24 cellular contexts compared by ENCODE assay signal in the genomic region with DNA sequence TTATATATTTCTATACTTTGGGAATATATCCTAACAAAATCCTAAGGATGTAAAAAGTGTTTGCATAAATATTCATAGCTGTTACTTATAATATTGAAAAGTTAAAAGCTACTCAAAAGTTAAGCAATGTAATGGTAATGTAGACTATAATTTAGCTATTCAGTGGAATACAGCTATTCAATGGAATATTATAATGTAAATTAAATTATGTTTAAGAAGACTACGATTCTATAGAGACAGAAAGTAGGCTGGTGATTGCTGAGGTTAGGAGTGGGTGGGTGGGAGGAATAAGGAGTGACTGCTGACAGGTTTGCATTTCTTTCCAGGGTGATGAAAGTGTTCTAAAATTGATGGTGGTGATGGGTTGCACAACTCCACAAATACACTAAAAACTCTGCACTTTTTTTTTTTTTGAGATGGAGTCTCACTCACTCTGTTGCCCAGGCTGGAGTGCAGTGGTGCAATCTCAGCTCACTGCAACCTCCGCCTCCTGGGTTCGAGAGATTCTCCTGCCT.
"Had no signal": no experiment of that assay in that cellular context is flagged by ENCODE, and none has a peak within 500 bp of the region (broad histone marks: within the 10 kb centered on the region; RNA-seq: fewer than 3 reads in every experiment).

No MANE protein-coding gene starts in this region.

- ATAC-seq: gastrocnemius medialis; left lobe of liver; mucosa of descending colon; natural killer cell treated with Interleukin-12 subunit alpha and Interleukin-12 subunit beta and Interleukin-15 and Interleukin-18, amount 100 ng/mL, for 72 hours; pancreas; sciatic nerve; stimulated activated naive CD8-positive, alpha-beta T cell treated with anti-CD3 and anti-CD28 coated beads, Interleukin-15, amount 100 ng/mL, for 72 hours had no signal

- H3K4me1 ChIP-seq: gastrocnemius medialis, pancreas, suprapubic skin, transverse colon had no signal

- DNase-seq: dorsolateral prefrontal cortex; effector CD4-positive, alpha-beta T cell; foreskin fibroblast; gastrocnemius medialis; kidney; mesenchymal stem cell; mucosa of descending colon; naive B cell; pancreas; stimulated activated CD4-positive, alpha-beta T cell treated with anti-CD3 and anti-CD28 coated beads, Interleukin-12 subunit alpha, Interleukin-12 subunit beta, amount 100 ng/mL, for 4 hours; stimulated activated CD4-positive, alpha-beta T cell treated with anti-CD3 and anti-CD28 coated beads, Interleukin-1b, Interleukin-23, amount 100 ng/mL, for 48 hours; stimulated activated CD4-positive, alpha-beta T cell treated with anti-CD3 and anti-CD28 coated beads, Interleukin-4, amount 100 ng/mL, for 1 hour; stimulated activated CD8-positive, alpha-beta memory T cell treated with anti-CD3 and anti-CD28 coated beads, Interleukin-4, amount 100 ng/mL, for 48 hours; stimulated activated naive CD4-positive, alpha-beta T cell; stimulated activated naive CD8-positive, alpha-beta T cell treated with anti-CD3 and anti-CD28 coated beads, Interleukin-15, amount 100 ng/mL, for 72 hours; transverse colon had no signal

- H3K36me3 ChIP-seq: gastrocnemius medialis, neutrophil, pancreas, right atrium auricular region, suprapubic skin, transverse colon had no signal

- H3K27ac ChIP-seq: dorsolateral prefrontal cortex, gastrocnemius medialis, hepatocyte, neutrophil, pancreas, right atrium auricular region, suprapubic skin, transverse colon had no signal

- H3K4me3 ChIP-seq: dorsolateral prefrontal cortex, gastrocnemius medialis, hepatocyte, mucosa of descending colon, pancreas, right atrium auricular region, smooth muscle cell, suprapubic skin, transverse colon had no signal

- H3K9me3 ChIP-seq: gastrocnemius medialis, mucosa of descending colon, neutrophil, pancreas, right atrium auricular region, suprapubic skin, transverse colon had no signal
